ENCODE assay signal across 5 cellular contexts in the genomic region with DNA sequence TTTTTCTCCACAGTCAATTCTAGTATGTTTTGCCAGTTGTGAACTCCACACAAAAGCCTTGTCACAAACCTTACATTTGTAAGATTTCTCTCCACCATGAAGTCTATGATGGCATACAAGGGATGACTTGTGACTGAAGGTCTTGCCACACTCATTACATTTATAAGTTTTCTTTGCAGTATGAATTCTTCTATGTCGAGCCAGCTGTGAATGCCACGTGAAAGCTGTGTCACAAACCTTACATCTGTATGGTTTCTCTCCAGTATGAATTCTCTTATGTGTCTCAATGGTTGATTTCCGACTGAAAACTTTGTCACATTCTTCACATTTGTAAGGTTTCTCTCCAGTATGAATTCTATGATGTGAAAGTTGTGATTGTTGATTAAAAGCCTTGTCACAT. TPM values are rescaled to one million over a fixed set of nuclear protein-coding genes. Genes with fewer than 3 reads are reported as not detected.
DNase-seq lines count a peak whose midpoint lies in the region; ATAC-seq, FAIRE-seq and TF ChIP-seq lines count a peak whose summit lies in the region.
"Not testable (repeated sequence)": the region's sequence is repeated elsewhere in the genome, so short reads cannot be mapped to it uniquely, and the experiment has no call there.

No MANE protein-coding gene starts in this region.

- H3K4me3 Mint-ChIP-seq in astrocyte (ENCODE audit: unreplicated experiment) = not testable (repeated sequence)
- H3K4me3 Mint-ChIP-seq in endothelial cell (ENCODE audit: unreplicated experiment) = peak overlapping the region; percentile 66

- BruUV-seq in HCT116 (replicated peaks; lab: Mats Ljungman, UMichigan) (TSS peak; percentile 26), PC-3 (replicated peaks; lab: Mats Ljungman, UMichigan) (TSS peak; percentile 7)

- RAD21 ChIA-PET in HCT116 (lab: Charles Lee; ENCODE audit: low non-redundant PET in 1 of 2, low total read pairs in 2 of 2, uncharacterized antibody in 2 of 2, unreplicated experiment in 2 of 2) = not testable (repeated sequence)

- not testable (repeated sequence) for H4K8ac ChIP-seq in H1 (ENCODE audit: extremely low read depth, insufficient read depth, low read length)

- peak; percentile 76 for FAIRE-seq in astrocyte (lab: Jason Lieb, UNC)
- FAIRE-seq in H1 (lab: Jason Lieb, UNC) = not testable (repeated sequence)

- H2BK20ac ChIP-seq in H1 (ENCODE audit: low read length) = not testable (repeated sequence)

- not testable (repeated sequence) for H3K4me1 ChIP-seq in HCT116 (ENCODE audit: control insufficient read depth in 1 of 2, insufficient read depth in 2 of 2, low read length in 2 of 2); PC-3 (ENCODE audit: insufficient read depth, low read length); astrocyte (ENCODE audit: insufficient read depth, low read length); H1 (replicated peaks in 1 of 4; ENCODE audit: control insufficient read depth in 3 of 4, insufficient read depth in 4 of 4, low read length in 3 of 4)

- H3K56ac ChIP-seq in H1 (replicated peaks; ENCODE audit: insufficient read length, low read depth, low read length) = not testable (repeated sequence)

- H2AFZ ChIP-seq in HCT116 (ENCODE audit: low read depth, low read length, poor library complexity, severe bottlenecking); PC-3 (ENCODE audit: low read length); astrocyte (ENCODE audit: low read depth, low read length); H1 (ENCODE audit: low read length): not testable (repeated sequence)

- H3K23me2 ChIP-seq in H1 (ENCODE audit: low read depth, low read length) = not testable (repeated sequence)

- H3K27me3 ChIP-seq in HCT116 (ENCODE audit: insufficient read depth, low read length); PC-3 (ENCODE audit: low read length); astrocyte (ENCODE audit: insufficient read depth, low read length); H1 (replicated peaks in 1 of 4; ENCODE audit: control insufficient read depth in 3 of 4, extremely low read depth in 1 of 4, insufficient read depth in 3 of 4, low read length in 3 of 4): not testable (repeated sequence)

- not testable (repeated sequence) for H3K27ac ChIP-seq in HCT116 (ENCODE audit: low read depth, low read length); PC-3 (ENCODE audit: low read length); astrocyte (ENCODE audit: low read depth, low read length); H1 (ENCODE audit: low read depth, low read length)

- H3K4me3 ChIP-seq in HCT116 (replicated peaks in 1 of 2; ENCODE audit: low read depth in 1 of 2, low read length in 2 of 2); PC-3 (ENCODE audit: low read length); astrocyte (ENCODE audit: insufficient read depth, low read depth, low read length); H1 (ENCODE audit: extremely low read depth in 1 of 4, insufficient read depth in 2 of 4, low read depth in 3 of 4, low read length in 4 of 4): not testable (repeated sequence)

- H2AK5ac ChIP-seq in H1 (ENCODE audit: low read depth, low read length) = not testable (repeated sequence)

- H2BK15ac ChIP-seq in H1 (ENCODE audit: low read length) = not testable (repeated sequence)

- not testable (repeated sequence) for TF ChIP-seq RAD21 in HCT116 (IDR thresholded peaks at IDR 0.05; ENCODE audit: low read depth); H1 (IDR thresholded peaks at IDR 0.05 in 1 of 2, conservative IDR thresholded peaks at IDR 0.05 in 1 of 2; ENCODE audit: low read depth in 2 of 2, low read length in 2 of 2)

- H3K23ac ChIP-seq in H1 (ENCODE audit: insufficient read length) = not testable (repeated sequence)

- not testable (repeated sequence) for H4K20me1 ChIP-seq in HCT116 (ENCODE audit: insufficient read depth); PC-3 (ENCODE audit: low read length); astrocyte (ENCODE audit: insufficient read depth, low read length); H1 (replicated peaks in 1 of 2; ENCODE audit: control insufficient read depth in 1 of 2, insufficient read depth in 2 of 2, low read length in 2 of 2)

- H4K91ac ChIP-seq in H1 (replicated peaks; ENCODE audit: insufficient read length, low read length) = not testable (repeated sequence)

- H3K36me3 ChIP-seq in HCT116 (ENCODE audit: control insufficient read depth in 1 of 2, insufficient read depth in 2 of 2, low read length in 2 of 2) = not testable (repeated sequence)
- H3K36me3 ChIP-seq in PC-3 (ENCODE audit: low read depth, low read length) (peaks cover 47% of the 10 kb centered on the region), astrocyte (ENCODE audit: insufficient read depth, low read length) (peaks cover 19% of the 10 kb centered on the region), H1 (ENCODE audit: control insufficient read depth in 2 of 4, insufficient read depth in 4 of 4, low read length in 3 of 4) (peaks cover 5 to 31% (median 18%) of the 10 kb centered on the region in 4 experiments; a peak in 7 of 8 replicates)

- not testable (repeated sequence) for H3K27me3 Mint-ChIP-seq in astrocyte (ENCODE audit: low read depth, unreplicated experiment); endothelial cell (ENCODE audit: unreplicated experiment)

- TF ChIP-seq EP300 in H1 (IDR thresholded peaks at IDR 0.05; ENCODE audit: borderline replicate concordance in 1 of 2, low read depth in 2 of 2, low read length in 2 of 2) = not testable (repeated sequence)

- WGBS in H1 (ENCODE audit: extremely low coverage in 1 of 2, insufficient coverage in 1 of 2, insufficient read length in 1 of 2, insufficient replicate concordance in 2 of 2, low coverage in 1 of 2, low lambda C conversion rate in 2 of 2, missing lambda C conversion rate in 1 of 2), 2 experiments = 91% methylated on average over 3 of the region's 3 CpGs; no CpG with 5 or more reads in 1 of the 2 experiments

- not testable (repeated sequence) for H3K27ac Mint-ChIP-seq in astrocyte (ENCODE audit: unreplicated experiment); endothelial cell (ENCODE audit: unreplicated experiment)

- H3K79me1 ChIP-seq in H1 (ENCODE audit: low read depth, low read length) = not testable (repeated sequence)

- not testable (repeated sequence) for ATAC-seq in HCT116, PC-3

- not testable (repeated sequence) for TF ChIP-seq POLR2A in HCT116 (IDR thresholded peaks at IDR 0.05; ENCODE audit: borderline replicate concordance, extremely low read depth, insufficient read depth, insufficient read length); H1 (IDR thresholded peaks at IDR 0.05; ENCODE audit: control extremely low read depth in 1 of 2, low read depth in 2 of 2, low read length in 2 of 2)

- not testable (repeated sequence) for H3K4me1 Mint-ChIP-seq in astrocyte (ENCODE audit: low read depth, unreplicated experiment); endothelial cell (ENCODE audit: unreplicated experiment)

- H3K9me2 ChIP-seq in HCT116 (ENCODE audit: insufficient read depth); PC-3 (replicated peaks; ENCODE audit: low read length): not testable (repeated sequence)

- not testable (repeated sequence) for H3K9ac ChIP-seq in HCT116 (ENCODE audit: low read length); PC-3 (ENCODE audit: low read length); astrocyte (ENCODE audit: low read length); H1 (replicated peaks in 1 of 4; ENCODE audit: extremely low read depth in 1 of 4, low read depth in 3 of 4, low read length in 3 of 4)

- not testable (repeated sequence) for H3F3A ChIP-seq in PC-3 (ENCODE audit: low read length, unreplicated experiment)

- CTCF ChIA-PET in HCT116 (lab: Charles Lee); PC-3 (lab: Charles Lee); H1 (lab: Charles Lee; ENCODE audit: partially characterized antibody): not testable (repeated sequence)

- POLR2A ChIA-PET in HCT116 (lab: Charles Lee); PC-3 (lab: Charles Lee; ENCODE audit: unreplicated experiment); H1 (lab: Charles Lee; ENCODE audit: partially characterized antibody): not testable (repeated sequence)

- not testable (repeated sequence) for H4K5ac ChIP-seq in H1 (ENCODE audit: insufficient read length, low read depth, low read length)

- H3K18ac ChIP-seq in H1 (ENCODE audit: extremely low read depth, low read length) = not testable (repeated sequence)

- not testable (repeated sequence) for H3K4me2 ChIP-seq in HCT116 (ENCODE audit: low read length); PC-3 (ENCODE audit: low read length); astrocyte (ENCODE audit: low read length); H1 (ENCODE audit: insufficient read depth in 1 of 2, low read depth in 2 of 2, low read length in 2 of 2)

- DNase-seq in HCT116 (ENCODE audit: low read depth, low spot score); PC-3; astrocyte (ENCODE audit: low read depth); H1 (ENCODE audit: low read depth in 1 of 2, low spot score in 2 of 2); endothelial cell (ENCODE audit: low spot score): not testable (repeated sequence)

- peaks cover 53% of the 10 kb centered on the region for H3K9me3 Mint-ChIP-seq in astrocyte (ENCODE audit: unreplicated experiment)
- not testable (repeated sequence) for H3K9me3 Mint-ChIP-seq in endothelial cell (ENCODE audit: unreplicated experiment)

- H2BK12ac ChIP-seq in H1 (ENCODE audit: low read depth, low read length) = not testable (repeated sequence)

- not testable (repeated sequence) for H3K4ac ChIP-seq in H1 (replicated peaks; ENCODE audit: insufficient read length, low read depth, low read length)

- H2BK5ac ChIP-seq in H1 (ENCODE audit: low read depth, low read length) = not testable (repeated sequence)

- H3K79me2 ChIP-seq in HCT116 (ENCODE audit: insufficient read depth, low read length); PC-3 (ENCODE audit: low read length); astrocyte (ENCODE audit: insufficient read depth, low read length); H1 (ENCODE audit: control insufficient read depth in 1 of 2, insufficient read depth in 2 of 2, low read length in 2 of 2): not testable (repeated sequence)

- TF ChIP-seq CTCF in HCT116 (IDR thresholded peaks at IDR 0.05 in 2 of 3, conservative IDR thresholded peaks at IDR 0.05 in 1 of 3; ENCODE audit: borderline replicate concordance in 1 of 3, insufficient read depth in 1 of 3, low read depth in 2 of 3, low read length in 2 of 3); PC-3 (conservative IDR thresholded peaks at IDR 0.05; ENCODE audit: low read depth, low read length); astrocyte (IDR thresholded peaks at IDR 0.05; ENCODE audit: insufficient read depth, low read depth, low read length); H1 (IDR thresholded peaks at IDR 0.05; ENCODE audit: control extremely low read depth in 1 of 3, insufficient read depth in 1 of 3, low read depth in 1 of 3, low read length in 3 of 3); endothelial cell (IDR thresholded peaks at IDR 0.05; ENCODE audit: unreplicated experiment): not testable (repeated sequence)

- intact Hi-C loops in HCT116 (cut with micrococcal nuclease); PC-3 (cut with micrococcal nuclease): not testable (repeated sequence)

- H3K36me3 Mint-ChIP-seq in astrocyte (ENCODE audit: low read depth, unreplicated experiment) = peaks cover 71% of the 10 kb centered on the region
- H3K36me3 Mint-ChIP-seq in endothelial cell (ENCODE audit: low read depth, unreplicated experiment) = peaks cover 49% of the 10 kb centered on the region

- not testable (repeated sequence) for H3K14ac ChIP-seq in H1 (ENCODE audit: insufficient read length)

- H3K9me3 ChIP-seq in HCT116 (ENCODE audit: control insufficient read depth in 1 of 2, insufficient read depth in 1 of 2, low read depth in 1 of 2, low read length in 2 of 2) (peaks cover 10 to 11% of the 10 kb centered on the region in 2 experiments; a peak in 2 of 4 replicates), PC-3 (ENCODE audit: low read length) (peaks cover 32% of the 10 kb centered on the region), astrocyte (ENCODE audit: insufficient read depth, low read depth, low read length) (peaks cover 25% of the 10 kb centered on the region), H1 (ENCODE audit: insufficient read depth in 2 of 2, low read depth in 1 of 2, low read length in 1 of 2) (peaks cover 0 to 11% of the 10 kb centered on the region in 2 experiments; a peak in 1 of 4 replicates)

- H2BK120ac ChIP-seq in H1 (replicated peaks; ENCODE audit: low read depth, low read length) = not testable (repeated sequence)

RNA-seq across cellular contexts. Expression of gene ZNF611, which starts 29.2 kb away (rescaled TPM):
- 12.2 TPM for total RNA-seq in HCT116 (2021; ENCODE audit: unreplicated experiment)
- 2.7 and 3.0 TPM in 2 replicates for polyA plus RNA-seq in HCT116 (2012)
- total RNA-seq in PC-3 (2014; rRNA removed) = 8.4 and 12.7 TPM in 2 replicates
- 18.8 and 21.1 TPM in 2 replicates for total RNA-seq in astrocyte
- 17.7 and 19.0 TPM in 2 replicates for total RNA-seq in H1 (2021; fragmentation: NEBNext Ultra II Directional; extraction: Animal tissue kit (Norgen Biotek cat#: 25700))
- polyA plus RNA-seq in H1 (2011; rRNA removed) = 1.9 and 2.2 TPM in 2 replicates
- 2.1 TPM for polyA plus RNA-seq in H1 (2011; cell fraction: cytosol; rRNA removed)
- 4.7 TPM for polyA plus RNA-seq in H1 (2011; cell fraction: nucleus; rRNA removed)
- polyA plus RNA-seq in H1 (2012, experiment 1 of 2) = 3.9 to 9.6 TPM (median 5.0 TPM) in 4 replicates
- polyA plus RNA-seq in H1 (2012, experiment 2 of 2) = 1.7 TPM
- 7.1 TPM for polyA plus RNA-seq in H1 (2013, experiment 1 of 2)
- 7.0 TPM for polyA plus RNA-seq in H1 (2013, experiment 2 of 2)
- 16.9 and 34.4 TPM in 2 replicates for polyA minus RNA-seq in H1 (2011; rRNA and poly(A)+ RNA removed)
- 13.9 TPM for polyA minus RNA-seq in H1 (2011; cell fraction: cytosol; rRNA and poly(A)+ RNA removed)
- polyA minus RNA-seq in H1 (2011; cell fraction: nucleus; rRNA and poly(A)+ RNA removed) = 19.3 TPM
- 29.9 TPM for total RNA-seq in endothelial cell (ENCODE audit: unreplicated experiment)
